Comparison of ENCODE assay signal across 1 cellular context in the genomic region with DNA sequence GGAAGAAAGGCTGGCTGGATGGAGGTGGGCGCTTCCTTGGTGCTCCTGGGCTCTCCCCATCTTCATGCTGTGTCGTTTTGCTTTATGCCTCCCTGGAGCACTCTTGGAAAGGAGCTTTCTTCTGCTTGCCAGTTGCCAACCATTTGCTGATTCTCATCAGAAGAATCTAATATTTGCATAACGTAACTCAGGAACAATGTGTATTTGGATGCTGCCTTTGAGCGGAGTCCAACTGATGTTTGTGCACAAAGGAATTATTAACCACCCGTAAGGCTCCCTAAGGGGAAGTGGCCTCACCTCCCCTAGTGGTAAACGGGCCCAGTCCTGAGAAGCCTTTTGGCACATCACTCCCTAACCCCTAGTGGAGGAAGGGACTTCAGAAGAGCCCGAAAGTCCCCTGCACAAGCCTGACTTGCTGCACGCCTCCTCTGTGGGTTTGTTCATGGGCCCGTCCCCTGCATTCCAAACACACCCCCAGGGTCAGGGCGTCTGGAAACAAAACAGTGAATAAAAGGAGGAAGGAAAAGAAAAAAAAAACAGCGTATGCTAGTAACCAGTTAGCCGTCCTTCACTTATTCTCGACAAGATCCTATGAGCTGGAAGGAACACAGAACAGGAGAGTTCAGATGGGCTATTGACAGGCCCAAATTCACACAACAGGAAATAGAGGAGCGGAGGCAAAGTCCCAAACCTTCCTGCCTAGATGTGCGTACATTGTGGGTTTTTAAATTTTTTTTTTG.
TF ChIP-seq lines count a peak whose summit lies in the region.

No MANE protein-coding gene starts in this region.

TF ChIP-seq in HepG2, 621 proteins besides CTCF, POLR2A, EP300 and RAD21 (continued from another document and continues in another):
- TF ChIP-seq, protein P1, sequence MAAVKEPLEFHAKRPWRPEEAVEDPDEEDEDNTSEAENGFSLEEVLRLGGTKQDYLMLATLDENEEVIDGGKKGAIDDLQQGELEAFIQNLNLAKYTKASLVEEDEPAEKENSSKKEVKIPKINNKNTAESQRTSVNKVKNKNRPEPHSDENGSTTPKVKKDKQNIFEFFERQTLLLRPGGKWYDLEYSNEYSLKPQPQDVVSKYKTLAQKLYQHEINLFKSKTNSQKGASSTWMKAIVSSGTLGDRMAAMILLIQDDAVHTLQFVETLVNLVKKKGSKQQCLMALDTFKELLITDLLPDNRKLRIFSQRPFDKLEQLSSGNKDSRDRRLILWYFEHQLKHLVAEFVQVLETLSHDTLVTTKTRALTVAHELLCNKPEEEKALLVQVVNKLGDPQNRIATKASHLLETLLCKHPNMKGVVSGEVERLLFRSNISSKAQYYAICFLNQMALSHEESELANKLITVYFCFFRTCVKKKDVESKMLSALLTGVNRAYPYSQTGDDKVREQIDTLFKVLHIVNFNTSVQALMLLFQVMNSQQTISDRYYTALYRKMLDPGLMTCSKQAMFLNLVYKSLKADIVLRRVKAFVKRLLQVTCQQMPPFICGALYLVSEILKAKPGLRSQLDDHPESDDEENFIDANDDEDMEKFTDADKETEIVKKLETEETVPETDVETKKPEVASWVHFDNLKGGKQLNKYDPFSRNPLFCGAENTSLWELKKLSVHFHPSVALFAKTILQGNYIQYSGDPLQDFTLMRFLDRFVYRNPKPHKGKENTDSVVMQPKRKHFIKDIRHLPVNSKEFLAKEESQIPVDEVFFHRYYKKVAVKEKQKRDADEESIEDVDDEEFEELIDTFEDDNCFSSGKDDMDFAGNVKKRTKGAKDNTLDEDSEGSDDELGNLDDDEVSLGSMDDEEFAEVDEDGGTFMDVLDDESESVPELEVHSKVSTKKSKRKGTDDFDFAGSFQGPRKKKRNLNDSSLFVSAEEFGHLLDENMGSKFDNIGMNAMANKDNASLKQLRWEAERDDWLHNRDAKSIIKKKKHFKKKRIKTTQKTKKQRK (IDR thresholded peaks at IDR 0.05; ENCODE audit: low read length), result no peak
- TF ChIP-seq LCORL (IDR thresholded peaks at IDR 0.05), result peak; percentile 50
- TF ChIP-seq LCORL (CRISPR knock-in tag; IDR thresholded peaks at IDR 0.05), result peak; percentile 97
- TF ChIP-seq, protein P2, sequence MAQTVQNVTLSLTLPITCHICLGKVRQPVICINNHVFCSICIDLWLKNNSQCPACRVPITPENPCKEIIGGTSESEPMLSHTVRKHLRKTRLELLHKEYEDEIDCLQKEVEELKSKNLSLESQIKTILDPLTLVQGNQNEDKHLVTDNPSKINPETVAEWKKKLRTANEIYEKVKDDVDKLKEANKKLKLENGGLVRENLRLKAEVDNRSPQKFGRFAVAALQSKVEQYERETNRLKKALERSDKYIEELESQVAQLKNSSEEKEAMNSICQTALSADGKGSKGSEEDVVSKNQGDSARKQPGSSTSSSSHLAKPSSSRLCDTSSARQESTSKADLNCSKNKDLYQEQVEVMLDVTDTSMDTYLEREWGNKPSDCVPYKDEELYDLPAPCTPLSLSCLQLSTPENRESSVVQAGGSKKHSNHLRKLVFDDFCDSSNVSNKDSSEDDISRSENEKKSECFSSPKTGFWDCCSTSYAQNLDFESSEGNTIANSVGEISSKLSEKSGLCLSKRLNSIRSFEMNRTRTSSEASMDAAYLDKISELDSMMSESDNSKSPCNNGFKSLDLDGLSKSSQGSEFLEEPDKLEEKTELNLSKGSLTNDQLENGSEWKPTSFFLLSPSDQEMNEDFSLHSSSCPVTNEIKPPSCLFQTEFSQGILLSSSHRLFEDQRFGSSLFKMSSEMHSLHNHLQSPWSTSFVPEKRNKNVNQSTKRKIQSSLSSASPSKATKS (CRISPR knock-in tag; IDR thresholded peaks at IDR 0.05), result no peak
- TF ChIP-seq, protein P3, sequence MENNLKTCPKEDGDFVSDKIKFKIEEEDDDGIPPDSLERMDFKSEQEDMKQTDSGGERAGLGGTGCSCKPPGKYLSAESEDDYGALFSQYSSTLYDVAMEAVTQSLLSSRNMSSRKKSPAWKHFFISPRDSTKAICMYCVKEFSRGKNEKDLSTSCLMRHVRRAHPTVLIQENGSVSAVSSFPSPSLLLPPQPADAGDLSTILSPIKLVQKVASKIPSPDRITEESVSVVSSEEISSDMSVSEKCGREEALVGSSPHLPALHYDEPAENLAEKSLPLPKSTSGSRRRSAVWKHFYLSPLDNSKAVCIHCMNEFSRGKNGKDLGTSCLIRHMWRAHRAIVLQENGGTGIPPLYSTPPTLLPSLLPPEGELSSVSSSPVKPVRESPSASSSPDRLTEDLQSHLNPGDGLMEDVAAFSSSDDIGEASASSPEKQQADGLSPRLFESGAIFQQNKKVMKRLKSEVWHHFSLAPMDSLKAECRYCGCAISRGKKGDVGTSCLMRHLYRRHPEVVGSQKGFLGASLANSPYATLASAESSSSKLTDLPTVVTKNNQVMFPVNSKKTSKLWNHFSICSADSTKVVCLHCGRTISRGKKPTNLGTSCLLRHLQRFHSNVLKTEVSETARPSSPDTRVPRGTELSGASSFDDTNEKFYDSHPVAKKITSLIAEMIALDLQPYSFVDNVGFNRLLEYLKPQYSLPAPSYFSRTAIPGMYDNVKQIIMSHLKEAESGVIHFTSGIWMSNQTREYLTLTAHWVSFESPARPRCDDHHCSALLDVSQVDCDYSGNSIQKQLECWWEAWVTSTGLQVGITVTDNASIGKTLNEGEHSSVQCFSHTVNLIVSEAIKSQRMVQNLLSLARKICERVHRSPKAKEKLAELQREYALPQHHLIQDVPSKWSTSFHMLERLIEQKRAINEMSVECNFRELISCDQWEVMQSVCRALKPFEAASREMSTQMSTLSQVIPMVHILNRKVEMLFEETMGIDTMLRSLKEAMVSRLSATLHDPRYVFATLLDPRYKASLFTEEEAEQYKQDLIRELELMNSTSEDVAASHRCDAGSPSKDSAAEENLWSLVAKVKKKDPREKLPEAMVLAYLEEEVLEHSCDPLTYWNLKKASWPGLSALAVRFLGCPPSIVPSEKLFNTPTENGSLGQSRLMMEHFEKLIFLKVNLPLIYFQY (CRISPR knock-in tag; IDR thresholded peaks at IDR 0.05; ENCODE audit: borderline replicate concordance), result no peak
- TF ChIP-seq, protein P4, sequence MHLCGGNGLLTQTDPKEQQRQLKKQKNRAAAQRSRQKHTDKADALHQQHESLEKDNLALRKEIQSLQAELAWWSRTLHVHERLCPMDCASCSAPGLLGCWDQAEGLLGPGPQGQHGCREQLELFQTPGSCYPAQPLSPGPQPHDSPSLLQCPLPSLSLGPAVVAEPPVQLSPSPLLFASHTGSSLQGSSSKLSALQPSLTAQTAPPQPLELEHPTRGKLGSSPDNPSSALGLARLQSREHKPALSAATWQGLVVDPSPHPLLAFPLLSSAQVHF (CRISPR knock-in tag; IDR thresholded peaks at IDR 0.05), result no peak
- TF ChIP-seq, protein P5, sequence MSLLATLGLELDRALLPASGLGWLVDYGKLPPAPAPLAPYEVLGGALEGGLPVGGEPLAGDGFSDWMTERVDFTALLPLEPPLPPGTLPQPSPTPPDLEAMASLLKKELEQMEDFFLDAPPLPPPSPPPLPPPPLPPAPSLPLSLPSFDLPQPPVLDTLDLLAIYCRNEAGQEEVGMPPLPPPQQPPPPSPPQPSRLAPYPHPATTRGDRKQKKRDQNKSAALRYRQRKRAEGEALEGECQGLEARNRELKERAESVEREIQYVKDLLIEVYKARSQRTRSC (CRISPR knock-in tag; IDR thresholded peaks at IDR 0.05; ENCODE audit: low read depth), result no peak
- TF ChIP-seq PHF21A (CRISPR knock-in tag; IDR thresholded peaks at IDR 0.05), result peak; percentile 95
- no peak for TF ChIP-seq NR3C1 (CRISPR knock-in tag; IDR thresholded peaks at IDR 0.05)
- TF ChIP-seq ZKSCAN8 (CRISPR knock-in tag; IDR thresholded peaks at IDR 0.05; ENCODE audit: borderline replicate concordance), result peak; percentile 83; the same call in 1 of the 2 replicates
- TF ChIP-seq POLR2AphosphoS2 (IDR thresholded peaks at IDR 0.05; ENCODE audit: low read depth, low read length), result peak; percentile 52; the same call in 1 of the 2 replicates
- TF ChIP-seq, protein P6, sequence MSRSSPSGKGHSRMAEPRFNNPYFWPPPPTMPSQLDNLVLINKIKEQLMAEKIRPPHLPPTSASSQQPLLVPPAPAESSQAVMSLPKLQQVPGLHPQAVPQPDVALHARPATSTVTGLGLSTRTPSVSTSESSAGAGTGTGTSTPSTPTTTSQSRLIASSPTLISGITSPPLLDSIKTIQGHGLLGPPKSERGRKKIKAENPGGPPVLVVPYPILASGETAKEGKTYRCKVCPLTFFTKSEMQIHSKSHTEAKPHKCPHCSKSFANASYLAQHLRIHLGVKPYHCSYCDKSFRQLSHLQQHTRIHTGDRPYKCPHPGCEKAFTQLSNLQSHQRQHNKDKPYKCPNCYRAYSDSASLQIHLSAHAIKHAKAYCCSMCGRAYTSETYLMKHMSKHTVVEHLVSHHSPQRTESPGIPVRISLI (CRISPR knock-in tag; IDR thresholded peaks at IDR 0.05; ENCODE audit: borderline replicate concordance), result peak; percentile 96
- no peak for TF ChIP-seq NFE2 (CRISPR knock-in tag; IDR thresholded peaks at IDR 0.05)
- TF ChIP-seq NFIB (CRISPR knock-in tag; IDR thresholded peaks at IDR 0.05; ENCODE audit: borderline replicate concordance), result no peak
- no peak for TF ChIP-seq SRF (IDR thresholded peaks at IDR 0.05; ENCODE audit: low read depth, low read length)
- TF ChIP-seq SMAD9 (CRISPR knock-in tag; IDR thresholded peaks at IDR 0.05), result no peak
- TF ChIP-seq IKZF1 (IDR thresholded peaks at IDR 0.05), result no peak
- TF ChIP-seq ZFY (CRISPR knock-in tag; IDR thresholded peaks at IDR 0.05), result no peak; the same call in 1 of the 2 replicates
- peak; percentile 84 for TF ChIP-seq POLR2G (IDR thresholded peaks at IDR 0.05; ENCODE audit: low read depth, low read length)
- TF ChIP-seq, protein P7, sequence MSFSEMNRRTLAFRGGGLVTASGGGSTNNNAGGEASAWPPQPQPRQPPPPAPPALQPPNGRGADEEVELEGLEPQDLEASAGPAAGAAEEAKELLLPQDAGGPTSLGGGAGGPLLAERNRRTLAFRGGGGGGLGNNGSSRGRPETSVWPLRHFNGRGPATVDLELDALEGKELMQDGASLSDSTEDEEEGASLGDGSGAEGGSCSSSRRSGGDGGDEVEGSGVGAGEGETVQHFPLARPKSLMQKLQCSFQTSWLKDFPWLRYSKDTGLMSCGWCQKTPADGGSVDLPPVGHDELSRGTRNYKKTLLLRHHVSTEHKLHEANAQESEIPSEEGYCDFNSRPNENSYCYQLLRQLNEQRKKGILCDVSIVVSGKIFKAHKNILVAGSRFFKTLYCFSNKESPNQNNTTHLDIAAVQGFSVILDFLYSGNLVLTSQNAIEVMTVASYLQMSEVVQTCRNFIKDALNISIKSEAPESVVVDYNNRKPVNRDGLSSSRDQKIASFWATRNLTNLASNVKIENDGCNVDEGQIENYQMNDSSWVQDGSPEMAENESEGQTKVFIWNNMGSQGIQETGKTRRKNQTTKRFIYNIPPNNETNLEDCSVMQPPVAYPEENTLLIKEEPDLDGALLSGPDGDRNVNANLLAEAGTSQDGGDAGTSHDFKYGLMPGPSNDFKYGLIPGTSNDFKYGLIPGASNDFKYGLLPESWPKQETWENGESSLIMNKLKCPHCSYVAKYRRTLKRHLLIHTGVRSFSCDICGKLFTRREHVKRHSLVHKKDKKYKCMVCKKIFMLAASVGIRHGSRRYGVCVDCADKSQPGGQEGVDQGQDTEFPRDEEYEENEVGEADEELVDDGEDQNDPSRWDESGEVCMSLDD (CRISPR knock-in tag; IDR thresholded peaks at IDR 0.05; ENCODE audit: borderline replicate concordance), result peak; percentile 19; the same call in 1 of the 2 replicates
- no peak; the same call in 1 of the 2 replicates for TF ChIP-seq TOE1 (CRISPR knock-in tag; IDR thresholded peaks at IDR 0.05)
- TF ChIP-seq ZNF572 (CRISPR knock-in tag; IDR thresholded peaks at IDR 0.05), result no peak
- peak; percentile 83 for TF ChIP-seq XRCC5 (optimal IDR thresholded peaks at IDR 0.05; ENCODE audit: low read length)
- TF ChIP-seq DNMT3B (CRISPR knock-in tag; conservative IDR thresholded peaks at IDR 0.05), result peak; percentile 63; the same call in 1 of the 2 replicates
- TF ChIP-seq, protein P8, sequence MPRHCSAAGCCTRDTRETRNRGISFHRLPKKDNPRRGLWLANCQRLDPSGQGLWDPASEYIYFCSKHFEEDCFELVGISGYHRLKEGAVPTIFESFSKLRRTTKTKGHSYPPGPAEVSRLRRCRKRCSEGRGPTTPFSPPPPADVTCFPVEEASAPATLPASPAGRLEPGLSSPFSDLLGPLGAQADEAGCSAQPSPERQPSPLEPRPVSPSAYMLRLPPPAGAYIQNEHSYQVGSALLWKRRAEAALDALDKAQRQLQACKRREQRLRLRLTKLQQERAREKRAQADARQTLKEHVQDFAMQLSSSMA (CRISPR knock-in tag; IDR thresholded peaks at IDR 0.05), result 0 out of 2 replicates have a peak, but pooled peaks have one; percentile 23
- TF ChIP-seq, protein P9, sequence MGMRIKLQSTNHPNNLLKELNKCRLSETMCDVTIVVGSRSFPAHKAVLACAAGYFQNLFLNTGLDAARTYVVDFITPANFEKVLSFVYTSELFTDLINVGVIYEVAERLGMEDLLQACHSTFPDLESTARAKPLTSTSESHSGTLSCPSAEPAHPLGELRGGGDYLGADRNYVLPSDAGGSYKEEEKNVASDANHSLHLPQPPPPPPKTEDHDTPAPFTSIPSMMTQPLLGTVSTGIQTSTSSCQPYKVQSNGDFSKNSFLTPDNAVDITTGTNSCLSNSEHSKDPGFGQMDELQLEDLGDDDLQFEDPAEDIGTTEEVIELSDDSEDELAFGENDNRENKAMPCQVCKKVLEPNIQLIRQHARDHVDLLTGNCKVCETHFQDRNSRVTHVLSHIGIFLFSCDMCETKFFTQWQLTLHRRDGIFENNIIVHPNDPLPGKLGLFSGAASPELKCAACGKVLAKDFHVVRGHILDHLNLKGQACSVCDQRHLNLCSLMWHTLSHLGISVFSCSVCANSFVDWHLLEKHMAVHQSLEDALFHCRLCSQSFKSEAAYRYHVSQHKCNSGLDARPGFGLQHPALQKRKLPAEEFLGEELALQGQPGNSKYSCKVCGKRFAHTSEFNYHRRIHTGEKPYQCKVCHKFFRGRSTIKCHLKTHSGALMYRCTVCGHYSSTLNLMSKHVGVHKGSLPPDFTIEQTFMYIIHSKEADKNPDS (CRISPR knock-in tag; IDR thresholded peaks at IDR 0.05), result peak; percentile 40; the same call in 1 of the 2 replicates
- no peak; the same call in 1 of the 2 replicates for TF ChIP-seq ZNF33A (CRISPR knock-in tag; IDR thresholded peaks at IDR 0.05; ENCODE audit: borderline replicate concordance)
- no peak for TF ChIP-seq ZNF619 (CRISPR knock-in tag; IDR thresholded peaks at IDR 0.05)
- TF ChIP-seq, protein P10, sequence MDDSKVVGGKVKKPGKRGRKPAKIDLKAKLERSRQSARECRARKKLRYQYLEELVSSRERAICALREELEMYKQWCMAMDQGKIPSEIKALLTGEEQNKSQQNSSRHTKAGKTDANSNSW (CRISPR knock-in tag; IDR thresholded peaks at IDR 0.05; ENCODE audit: borderline replicate concordance), result no peak
- peak; percentile 48; the same call in 1 of the 2 replicates for TF ChIP-seq ZNF24 (IDR thresholded peaks at IDR 0.05)
- no peak for TF ChIP-seq ZNF790 (CRISPR knock-in tag; IDR thresholded peaks at IDR 0.05; ENCODE audit: borderline replicate concordance)
- TF ChIP-seq ZFP90 (CRISPR knock-in tag; IDR thresholded peaks at IDR 0.05; ENCODE audit: borderline replicate concordance), result no peak
- peak; percentile 96 for TF ChIP-seq ISL2 (CRISPR knock-in tag; IDR thresholded peaks at IDR 0.05)
